In the genomic region with DNA sequence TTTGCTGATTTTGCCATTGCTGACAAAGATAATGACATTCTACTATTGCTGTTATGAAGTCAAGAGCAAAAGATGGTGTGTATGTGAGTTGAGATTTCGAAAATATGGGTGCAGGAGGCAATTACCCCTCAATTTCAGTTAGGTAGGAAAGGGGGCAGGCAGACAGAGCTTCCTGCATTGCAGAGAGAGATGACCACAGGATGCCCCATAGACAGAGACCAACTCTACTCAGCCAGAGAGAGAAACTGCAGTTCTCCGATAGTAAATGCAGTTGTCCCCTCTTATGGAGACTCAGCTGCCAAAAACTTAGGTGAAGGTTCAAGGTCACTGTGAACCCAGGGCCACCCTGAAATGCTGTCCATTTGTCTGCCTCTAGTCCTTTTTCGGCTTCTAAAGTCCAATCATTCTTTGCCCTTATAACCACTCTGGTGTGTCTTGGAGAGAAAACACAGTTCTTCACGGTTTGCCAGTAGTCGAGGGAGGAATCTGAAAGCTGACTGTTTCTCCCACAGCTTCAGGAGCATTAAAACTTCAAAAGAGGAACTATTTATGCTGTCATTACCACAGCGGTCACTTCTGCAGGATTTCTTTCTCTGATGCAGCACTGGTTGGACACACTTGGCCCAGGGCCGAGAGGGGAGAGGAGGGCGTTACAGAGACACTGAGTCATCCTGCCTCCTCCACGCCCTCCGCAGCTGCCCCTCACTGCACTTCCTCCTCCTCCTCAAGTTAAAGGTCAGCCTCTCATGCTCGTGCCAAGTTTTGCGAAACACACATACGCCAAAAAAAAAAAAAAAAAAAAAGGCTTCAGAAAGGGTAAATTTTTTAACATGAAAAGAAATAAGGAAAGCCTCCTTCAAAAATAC, we compare ENCODE assay signal across 8 cellular contexts.
DNase-seq lines count a peak whose midpoint lies in the region; ATAC-seq and TF ChIP-seq lines count a peak whose summit lies in the region.

No MANE protein-coding gene starts in this region.

- peaks cover 71% of the 10 kb centered on the region for H3K4me1 Mint-ChIP-seq in CD14-positive monocyte
- peaks cover 10% of the 10 kb centered on the region for H3K4me1 Mint-ChIP-seq in stimulated activated effector memory CD8-positive, alpha-beta T cell treated with anti-CD3 and anti-CD28 coated beads, Interleukin-12 subunit alpha, Interleukin-12 subunit beta, amount 100 ng/mL, for 72 hours

- H3K27ac Mint-ChIP-seq in CD14-positive monocyte, result peak overlapping the region; percentile 92 to 98 (median 96)
- H3K27ac Mint-ChIP-seq in stimulated activated effector memory CD8-positive, alpha-beta T cell treated with anti-CD3 and anti-CD28 coated beads, Interleukin-12 subunit alpha, Interleukin-12 subunit beta, amount 100 ng/mL, for 72 hours, result no peak overlapping the region

- H3K4me3 ChIP-seq in SJSA1, result no peak overlapping the region

- H3K36me3 Mint-ChIP-seq in CD14-positive monocyte, result peaks cover 6 to 7% of the 10 kb centered on the region in 2 donors
- H3K36me3 Mint-ChIP-seq in stimulated activated effector memory CD8-positive, alpha-beta T cell treated with anti-CD3 and anti-CD28 coated beads, Interleukin-12 subunit alpha, Interleukin-12 subunit beta, amount 100 ng/mL, for 72 hours, result no peaks in the 10 kb centered on the region

- TF ChIP-seq CTCF in CD14-positive monocyte (IDR thresholded peaks at IDR 0.05), result no peak

- peak; percentile 100 for DNase-seq in CD14-positive monocyte (ENCODE audit: low spot score)
- DNase-seq in SJSA1 (ENCODE audit: low read depth in 1 of 2, low spot score in 2 of 2), result peak; percentile 92 to 94
- peak; percentile 44 for DNase-seq in dedifferentiated amniotic fluid mesenchymal stem cell (ENCODE audit: extremely low spot score)
- peak; percentile 84 to 97 for DNase-seq in lung microvascular endothelial cell (ENCODE audit: low read depth in 2 of 2)
- DNase-seq in stimulated activated effector memory CD8-positive, alpha-beta T cell treated with anti-CD3 and anti-CD28 coated beads, Interleukin-12 subunit alpha, Interleukin-12 subunit beta, amount 100 ng/mL, for 72 hours (ENCODE audit: low spot score in 2 of 2), result no peak
- no peak for DNase-seq in NCI-H1694 (lab: John Stamatoyannopoulos, UW)

- H3K4me3 Mint-ChIP-seq in CD14-positive monocyte, result peak overlapping the region; percentile 37 to 75
- H3K4me3 Mint-ChIP-seq in stimulated activated effector memory CD8-positive, alpha-beta T cell treated with anti-CD3 and anti-CD28 coated beads, Interleukin-12 subunit alpha, Interleukin-12 subunit beta, amount 100 ng/mL, for 72 hours, result peak overlapping the region; percentile 15

- H3K27me3 Mint-ChIP-seq in CD14-positive monocyte (ENCODE audit: low read depth in 3 of 3), result peaks cover 0 to 3% (median 0%) of the 10 kb centered on the region in 3 donors

- H3K36me3 ChIP-seq in SJSA1, result no peaks in the 10 kb centered on the region

- ATAC-seq in GM19372 (IDR thresholded peaks at IDR 0.05; ENCODE audit: low read depth, unreplicated experiment), result peak; percentile 86
- peak; percentile 96 for ATAC-seq in HG03378 (IDR thresholded peaks at IDR 0.05; ENCODE audit: unreplicated experiment)
- peak; percentile 94 for ATAC-seq in stimulated activated effector memory CD8-positive, alpha-beta T cell treated with anti-CD3 and anti-CD28 coated beads, Interleukin-12 subunit alpha, Interleukin-12 subunit beta, amount 100 ng/mL, for 72 hours

- H3K9me3 ChIP-seq in SJSA1 (replicated peaks), result no peaks in the 10 kb centered on the region

- intact Hi-C loops in CD14-positive monocyte (cut with micrococcal nuclease), result loop anchor here (5.0 to 10.0 kb wide), 2 partner anchors 263 to 265 kb away; a partner anchor contains a TSS

- no peaks in the 10 kb centered on the region for H3K27me3 ChIP-seq in SJSA1 (replicated peaks)

- peak overlapping the region; percentile 83 for H3K27ac ChIP-seq in SJSA1

- peaks cover 36% of the 10 kb centered on the region for H3K4me1 ChIP-seq in SJSA1 (replicated peaks)

- peaks cover 0 to 2% (median 0%) of the 10 kb centered on the region in 7 donors for H3K9me3 Mint-ChIP-seq in CD14-positive monocyte
- H3K9me3 Mint-ChIP-seq in stimulated activated effector memory CD8-positive, alpha-beta T cell treated with anti-CD3 and anti-CD28 coated beads, Interleukin-12 subunit alpha, Interleukin-12 subunit beta, amount 100 ng/mL, for 72 hours, result no peaks in the 10 kb centered on the region

Comparison
In these comparisons a context has a peak if more than half of its experiments do, and no peak if none do; other contexts are left out.
1. DNase-seq: peak in CD14-positive monocyte (single experiment), SJSA1 (2 of 2), dedifferentiated amniotic fluid mesenchymal stem cell (single experiment) and lung microvascular endothelial cell (2 of 2); none in stimulated activated effector memory CD8-positive, alpha-beta T cell treated with anti-CD3 and anti-CD28 coated beads, Interleukin-12 subunit alpha, Interleukin-12 subunit beta, amount 100 ng/mL, for 72 hours (0 of 2) and NCI-H1694 (single experiment).
2. Peak in every context shown above with its lines, with median percentiles within 50 percentile points of each other: ATAC-seq.